Comparison of ENCODE assay signal across 1 cellular context in the genomic region with DNA sequence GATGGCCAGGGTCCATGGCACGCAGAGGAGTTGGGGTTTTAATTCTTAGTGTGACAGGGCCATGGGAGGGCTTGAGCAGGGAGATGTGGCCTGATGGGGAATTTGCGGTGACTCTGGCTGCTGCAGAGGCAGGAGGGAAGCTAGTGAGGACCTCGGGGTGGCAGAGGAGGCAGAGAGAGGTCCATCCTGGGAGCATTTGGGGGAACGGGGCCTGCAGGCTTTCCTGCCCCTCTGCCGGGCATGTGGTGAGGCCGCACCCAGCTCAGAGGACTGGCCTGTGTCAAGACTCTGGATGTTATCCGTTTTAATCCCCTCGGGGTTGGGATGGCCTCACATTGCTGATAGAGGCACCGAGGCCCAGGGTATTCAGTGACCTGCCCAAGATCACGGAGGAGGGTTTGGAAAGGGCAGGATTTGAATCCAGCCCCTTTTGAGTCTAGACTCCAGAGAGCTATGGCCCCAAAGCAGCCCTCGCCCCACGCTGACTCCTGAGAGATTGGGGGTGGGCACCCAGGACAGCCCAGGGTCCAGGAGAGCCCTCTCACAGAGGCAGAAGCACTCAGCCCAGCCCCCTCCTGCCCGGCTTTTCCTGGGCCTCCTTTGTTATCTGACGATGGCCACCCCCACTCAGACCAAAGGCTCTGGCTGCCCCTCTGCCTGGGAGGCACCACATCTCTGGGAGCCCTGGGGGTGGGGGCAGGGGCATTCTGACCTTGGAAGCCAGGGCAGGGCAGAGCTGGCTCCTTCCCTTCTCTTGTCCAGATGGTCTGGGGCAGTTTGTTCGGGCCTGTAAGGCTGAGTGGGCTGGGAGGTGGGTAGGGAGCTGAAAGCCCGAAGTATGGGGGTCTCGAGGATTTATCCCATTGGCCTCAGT.
TF ChIP-seq lines count a peak whose summit lies in the region.

No MANE protein-coding gene starts in this region.

TF ChIP-seq in HepG2, 621 proteins besides CTCF, POLR2A, EP300 and RAD21 (continues in another document):
- no peak for TF ChIP-seq ZSCAN21 (CRISPR knock-in tag; IDR thresholded peaks at IDR 0.05; ENCODE audit: borderline replicate concordance)
- TF ChIP-seq DMAP1 (CRISPR knock-in tag; IDR thresholded peaks at IDR 0.05), result 0 out of 2 replicates have a peak, but pooled peaks have one; percentile 15
- 0 out of 2 replicates have a peak, but pooled peaks have one; percentile 30 for TF ChIP-seq HES4 (CRISPR knock-in tag; IDR thresholded peaks at IDR 0.05; ENCODE audit: borderline replicate concordance)
- TF ChIP-seq, protein P1, sequence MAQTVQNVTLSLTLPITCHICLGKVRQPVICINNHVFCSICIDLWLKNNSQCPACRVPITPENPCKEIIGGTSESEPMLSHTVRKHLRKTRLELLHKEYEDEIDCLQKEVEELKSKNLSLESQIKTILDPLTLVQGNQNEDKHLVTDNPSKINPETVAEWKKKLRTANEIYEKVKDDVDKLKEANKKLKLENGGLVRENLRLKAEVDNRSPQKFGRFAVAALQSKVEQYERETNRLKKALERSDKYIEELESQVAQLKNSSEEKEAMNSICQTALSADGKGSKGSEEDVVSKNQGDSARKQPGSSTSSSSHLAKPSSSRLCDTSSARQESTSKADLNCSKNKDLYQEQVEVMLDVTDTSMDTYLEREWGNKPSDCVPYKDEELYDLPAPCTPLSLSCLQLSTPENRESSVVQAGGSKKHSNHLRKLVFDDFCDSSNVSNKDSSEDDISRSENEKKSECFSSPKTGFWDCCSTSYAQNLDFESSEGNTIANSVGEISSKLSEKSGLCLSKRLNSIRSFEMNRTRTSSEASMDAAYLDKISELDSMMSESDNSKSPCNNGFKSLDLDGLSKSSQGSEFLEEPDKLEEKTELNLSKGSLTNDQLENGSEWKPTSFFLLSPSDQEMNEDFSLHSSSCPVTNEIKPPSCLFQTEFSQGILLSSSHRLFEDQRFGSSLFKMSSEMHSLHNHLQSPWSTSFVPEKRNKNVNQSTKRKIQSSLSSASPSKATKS (CRISPR knock-in tag; IDR thresholded peaks at IDR 0.05), result no peak
- no peak for TF ChIP-seq ZNF780A (CRISPR knock-in tag; IDR thresholded peaks at IDR 0.05)
- TF ChIP-seq, protein P2, sequence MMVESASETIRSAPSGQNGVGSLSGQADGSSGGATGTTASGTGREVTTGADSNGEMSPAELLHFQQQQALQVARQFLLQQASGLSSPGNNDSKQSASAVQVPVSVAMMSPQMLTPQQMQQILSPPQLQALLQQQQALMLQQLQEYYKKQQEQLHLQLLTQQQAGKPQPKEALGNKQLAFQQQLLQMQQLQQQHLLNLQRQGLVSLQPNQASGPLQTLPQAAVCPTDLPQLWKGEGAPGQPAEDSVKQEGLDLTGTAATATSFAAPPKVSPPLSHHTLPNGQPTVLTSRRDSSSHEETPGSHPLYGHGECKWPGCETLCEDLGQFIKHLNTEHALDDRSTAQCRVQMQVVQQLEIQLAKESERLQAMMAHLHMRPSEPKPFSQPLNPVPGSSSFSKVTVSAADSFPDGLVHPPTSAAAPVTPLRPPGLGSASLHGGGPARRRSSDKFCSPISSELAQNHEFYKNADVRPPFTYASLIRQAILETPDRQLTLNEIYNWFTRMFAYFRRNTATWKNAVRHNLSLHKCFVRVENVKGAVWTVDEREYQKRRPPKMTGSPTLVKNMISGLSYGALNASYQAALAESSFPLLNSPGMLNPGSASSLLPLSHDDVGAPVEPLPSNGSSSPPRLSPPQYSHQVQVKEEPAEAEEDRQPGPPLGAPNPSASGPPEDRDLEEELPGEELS (CRISPR knock-in tag; IDR thresholded peaks at IDR 0.05), result no peak
- no peak for TF ChIP-seq ZNF354B (CRISPR knock-in tag; IDR thresholded peaks at IDR 0.05)
- no peak for TF ChIP-seq ZBTB4 (CRISPR knock-in tag; IDR thresholded peaks at IDR 0.05; ENCODE audit: borderline replicate concordance)
- no peak for TF ChIP-seq PPARG (CRISPR knock-in tag; conservative IDR thresholded peaks at IDR 0.05)
- no peak for TF ChIP-seq FOXC1 (CRISPR knock-in tag; IDR thresholded peaks at IDR 0.05; ENCODE audit: borderline replicate concordance)
- TF ChIP-seq ZNF350 (CRISPR knock-in tag; IDR thresholded peaks at IDR 0.05; ENCODE audit: borderline replicate concordance, low read depth), result no peak
- 0 out of 2 replicates have a peak, but pooled peaks have one; percentile 68 for TF ChIP-seq EED (CRISPR knock-in tag; IDR thresholded peaks at IDR 0.05)
- TF ChIP-seq PHF21A (CRISPR knock-in tag; IDR thresholded peaks at IDR 0.05), result 0 out of 2 replicates have a peak, but pooled peaks have one; percentile 8
- TF ChIP-seq, protein P3, sequence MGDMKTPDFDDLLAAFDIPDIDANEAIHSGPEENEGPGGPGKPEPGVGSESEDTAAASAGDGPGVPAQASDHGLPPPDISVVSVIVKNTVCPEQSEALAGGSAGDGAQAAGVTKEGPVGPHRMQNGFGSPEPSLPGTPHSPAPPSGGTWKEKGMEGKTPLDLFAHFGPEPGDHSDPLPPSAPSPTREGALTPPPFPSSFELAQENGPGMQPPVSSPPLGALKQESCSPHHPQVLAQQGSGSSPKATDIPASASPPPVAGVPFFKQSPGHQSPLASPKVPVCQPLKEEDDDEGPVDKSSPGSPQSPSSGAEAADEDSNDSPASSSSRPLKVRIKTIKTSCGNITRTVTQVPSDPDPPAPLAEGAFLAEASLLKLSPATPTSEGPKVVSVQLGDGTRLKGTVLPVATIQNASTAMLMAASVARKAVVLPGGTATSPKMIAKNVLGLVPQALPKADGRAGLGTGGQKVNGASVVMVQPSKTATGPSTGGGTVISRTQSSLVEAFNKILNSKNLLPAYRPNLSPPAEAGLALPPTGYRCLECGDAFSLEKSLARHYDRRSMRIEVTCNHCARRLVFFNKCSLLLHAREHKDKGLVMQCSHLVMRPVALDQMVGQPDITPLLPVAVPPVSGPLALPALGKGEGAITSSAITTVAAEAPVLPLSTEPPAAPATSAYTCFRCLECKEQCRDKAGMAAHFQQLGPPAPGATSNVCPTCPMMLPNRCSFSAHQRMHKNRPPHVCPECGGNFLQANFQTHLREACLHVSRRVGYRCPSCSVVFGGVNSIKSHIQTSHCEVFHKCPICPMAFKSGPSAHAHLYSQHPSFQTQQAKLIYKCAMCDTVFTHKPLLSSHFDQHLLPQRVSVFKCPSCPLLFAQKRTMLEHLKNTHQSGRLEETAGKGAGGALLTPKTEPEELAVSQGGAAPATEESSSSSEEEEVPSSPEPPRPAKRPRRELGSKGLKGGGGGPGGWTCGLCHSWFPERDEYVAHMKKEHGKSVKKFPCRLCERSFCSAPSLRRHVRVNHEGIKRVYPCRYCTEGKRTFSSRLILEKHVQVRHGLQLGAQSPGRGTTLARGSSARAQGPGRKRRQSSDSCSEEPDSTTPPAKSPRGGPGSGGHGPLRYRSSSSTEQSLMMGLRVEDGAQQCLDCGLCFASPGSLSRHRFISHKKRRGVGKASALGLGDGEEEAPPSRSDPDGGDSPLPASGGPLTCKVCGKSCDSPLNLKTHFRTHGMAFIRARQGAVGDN (CRISPR knock-in tag; IDR thresholded peaks at IDR 0.05), result peak; percentile 26
- 0 out of 2 replicates have a peak, but pooled peaks have one; percentile 36 for TF ChIP-seq ZNF724P (CRISPR knock-in tag; IDR thresholded peaks at IDR 0.05; ENCODE audit: borderline replicate concordance)
- no peak for TF ChIP-seq ZNF792 (CRISPR knock-in tag; IDR thresholded peaks at IDR 0.05)
- TF ChIP-seq TAF1 (CRISPR knock-in tag; IDR thresholded peaks at IDR 0.05), result 0 out of 2 replicates have a peak, but pooled peaks have one; percentile 0
- no peak for TF ChIP-seq ZNF558 (CRISPR knock-in tag; IDR thresholded peaks at IDR 0.05; ENCODE audit: borderline replicate concordance)
- no peak for TF ChIP-seq SRF (IDR thresholded peaks at IDR 0.05; ENCODE audit: low read depth, low read length)
- 0 out of 2 replicates have a peak, but pooled peaks have one; percentile 4 for TF ChIP-seq PHF20 (CRISPR knock-in tag; IDR thresholded peaks at IDR 0.05)
- no peak for TF ChIP-seq SIX4 (CRISPR knock-in tag; IDR thresholded peaks at IDR 0.05)
- no peak for TF ChIP-seq RARG (CRISPR knock-in tag; IDR thresholded peaks at IDR 0.05; ENCODE audit: low read depth)
- TF ChIP-seq MAFG (CRISPR knock-in tag; IDR thresholded peaks at IDR 0.05), result no peak
- TF ChIP-seq ZSCAN30 (CRISPR knock-in tag; IDR thresholded peaks at IDR 0.05), result no peak
- TF ChIP-seq ATF7-NPFF (CRISPR knock-in tag; IDR thresholded peaks at IDR 0.05; ENCODE audit: low read depth), result 0 out of 2 replicates have a peak, but pooled peaks have one; percentile 30
- no peak for TF ChIP-seq JARID2 (CRISPR knock-in tag; IDR thresholded peaks at IDR 0.05; ENCODE audit: insufficient replicate concordance)
- no peak for TF ChIP-seq ESRRA (CRISPR knock-in tag; IDR thresholded peaks at IDR 0.05; ENCODE audit: low read depth)
- TF ChIP-seq HNRNPL (IDR thresholded peaks at IDR 0.05; ENCODE audit: low read depth, low read length), result 0 out of 2 replicates have a peak, but pooled peaks have one; percentile 30
- TF ChIP-seq, protein P4, sequence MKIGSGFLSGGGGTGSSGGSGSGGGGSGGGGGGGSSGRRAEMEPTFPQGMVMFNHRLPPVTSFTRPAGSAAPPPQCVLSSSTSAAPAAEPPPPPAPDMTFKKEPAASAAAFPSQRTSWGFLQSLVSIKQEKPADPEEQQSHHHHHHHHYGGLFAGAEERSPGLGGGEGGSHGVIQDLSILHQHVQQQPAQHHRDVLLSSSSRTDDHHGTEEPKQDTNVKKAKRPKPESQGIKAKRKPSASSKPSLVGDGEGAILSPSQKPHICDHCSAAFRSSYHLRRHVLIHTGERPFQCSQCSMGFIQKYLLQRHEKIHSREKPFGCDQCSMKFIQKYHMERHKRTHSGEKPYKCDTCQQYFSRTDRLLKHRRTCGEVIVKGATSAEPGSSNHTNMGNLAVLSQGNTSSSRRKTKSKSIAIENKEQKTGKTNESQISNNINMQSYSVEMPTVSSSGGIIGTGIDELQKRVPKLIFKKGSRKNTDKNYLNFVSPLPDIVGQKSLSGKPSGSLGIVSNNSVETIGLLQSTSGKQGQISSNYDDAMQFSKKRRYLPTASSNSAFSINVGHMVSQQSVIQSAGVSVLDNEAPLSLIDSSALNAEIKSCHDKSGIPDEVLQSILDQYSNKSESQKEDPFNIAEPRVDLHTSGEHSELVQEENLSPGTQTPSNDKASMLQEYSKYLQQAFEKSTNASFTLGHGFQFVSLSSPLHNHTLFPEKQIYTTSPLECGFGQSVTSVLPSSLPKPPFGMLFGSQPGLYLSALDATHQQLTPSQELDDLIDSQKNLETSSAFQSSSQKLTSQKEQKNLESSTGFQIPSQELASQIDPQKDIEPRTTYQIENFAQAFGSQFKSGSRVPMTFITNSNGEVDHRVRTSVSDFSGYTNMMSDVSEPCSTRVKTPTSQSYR (CRISPR knock-in tag; IDR thresholded peaks at IDR 0.05; ENCODE audit: borderline replicate concordance), result peak; percentile 80; the same call in 1 of the 2 replicates
- 0 out of 2 replicates have a peak, but pooled peaks have one; percentile 45 for TF ChIP-seq PRDM10 (CRISPR knock-in tag; IDR thresholded peaks at IDR 0.05; ENCODE audit: low read depth)
- 0 out of 2 replicates have a peak, but pooled peaks have one; percentile 26 for TF ChIP-seq SAP130 (CRISPR knock-in tag; IDR thresholded peaks at IDR 0.05; ENCODE audit: low read depth)
- TF ChIP-seq YEATS4 (CRISPR knock-in tag; IDR thresholded peaks at IDR 0.05; ENCODE audit: borderline replicate concordance), result no peak
- no peak for TF ChIP-seq PAWR (CRISPR knock-in tag; IDR thresholded peaks at IDR 0.05; ENCODE audit: borderline replicate concordance)
- TF ChIP-seq, protein P5, sequence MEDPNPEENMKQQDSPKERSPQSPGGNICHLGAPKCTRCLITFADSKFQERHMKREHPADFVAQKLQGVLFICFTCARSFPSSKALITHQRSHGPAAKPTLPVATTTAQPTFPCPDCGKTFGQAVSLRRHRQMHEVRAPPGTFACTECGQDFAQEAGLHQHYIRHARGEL (CRISPR knock-in tag; IDR thresholded peaks at IDR 0.05), result no peak
- 0 out of 2 replicates have a peak, but pooled peaks have one; percentile 0 for TF ChIP-seq TBX2 (CRISPR knock-in tag; IDR thresholded peaks at IDR 0.05; ENCODE audit: borderline replicate concordance)
- no peak for TF ChIP-seq ZNF451 (CRISPR knock-in tag; IDR thresholded peaks at IDR 0.05)
